21 cellular contexts compared by ENCODE assay signal in genomic region chr4:65805936-65806335, GRCh38.
DNase-seq lines count a peak whose midpoint lies in the region; ATAC-seq, FAIRE-seq and TF ChIP-seq lines count a peak whose summit lies in the region.
"Had no signal": no experiment of that assay in that cellular context is flagged by ENCODE, and none has a peak within 500 bp of the region (broad histone marks: within the 10 kb centered on the region; RNA-seq: fewer than 3 reads in every experiment).

No MANE protein-coding gene starts in this region.

- DNase-seq in GM23338 (ENCODE audit: low spot score) (no peak), bronchial epithelial cell (ENCODE audit: low read depth) (peak; percentile 42), mesothelial cell of epicardium (ENCODE audit: low spot score in 2 of 2, unreplicated experiment in 2 of 2) (no peak), chondrocyte (ENCODE audit: low spot score) (no peak)
- DNase-seq: 8988T; CD4-positive, alpha-beta memory T cell; DMS153; DMS79; GDM1; GM23248 had no signal

- H3K27me3 ChIP-seq in GM23338 (ENCODE audit: insufficient read depth) (no peaks in the 10 kb centered on the region), KMS-11 (ENCODE audit: insufficient read depth, low read depth) (no peaks in the 10 kb centered on the region), bronchial epithelial cell (ENCODE audit: control insufficient read depth, insufficient read depth, low read length) (no peaks in the 10 kb centered on the region)
- H3K27me3 ChIP-seq: BLaER1 had no signal

- H3K9me2 ChIP-seq in GM23338 (ENCODE audit: insufficient read depth): 0 out of 2 replicates have a peak, but pooled peaks cover 5% of the 10 kb centered on the region

- H3K27ac Mint-ChIP-seq in GM23338: peak overlapping the region; percentile 75; the same call in 1 of the 2 replicates
- peak overlapping the region; percentile 51 for H3K27ac Mint-ChIP-seq in mesothelial cell of epicardium
- H3K27ac Mint-ChIP-seq in chondrocyte (ENCODE audit: unreplicated experiment): no peak overlapping the region
- H3K27ac Mint-ChIP-seq: CD14-positive monocyte; CD4-positive, alpha-beta memory T cell; IgD-negative memory B cell had no signal

- H3K36me3 Mint-ChIP-seq in GM23338 (ENCODE audit: low read depth) (peaks cover 24% of the 10 kb centered on the region), mesothelial cell of epicardium (no peaks in the 10 kb centered on the region), chondrocyte (ENCODE audit: low read depth) (no peaks in the 10 kb centered on the region)
- H3K36me3 Mint-ChIP-seq: CD14-positive monocyte; CD4-positive, alpha-beta memory T cell had no signal

- FAIRE-seq in bronchial epithelial cell (lab: Jason Lieb, UNC): no peak
- FAIRE-seq: GM12892, GM18507, H54, HepG2 had no signal

- H3K4me2 ChIP-seq in GM23338: no peak overlapping the region
- peak overlapping the region; percentile 29; the same call in 1 of the 2 replicates for H3K4me2 ChIP-seq in KMS-11
- H3K4me2 ChIP-seq: BLaER1 had no signal

- H3K4me3 Mint-ChIP-seq in GM23338: no peak overlapping the region
- no peak overlapping the region for H3K4me3 Mint-ChIP-seq in mesothelial cell of epicardium
- H3K4me3 Mint-ChIP-seq in chondrocyte (ENCODE audit: unreplicated experiment): no peak overlapping the region
- H3K4me3 Mint-ChIP-seq: CD14-positive monocyte; CD4-positive, alpha-beta memory T cell; IgD-negative memory B cell had no signal

- H3K4me1 ChIP-seq in GM23338 (ENCODE audit: insufficient read depth) (peaks cover 16% of the 10 kb centered on the region; the same call in 1 of the 2 replicates), KMS-11 (ENCODE audit: low read depth, poor library complexity, severe bottlenecking) (peaks cover 20% of the 10 kb centered on the region)
- H3K4me1 ChIP-seq: BLaER1 had no signal

- no peak for TF ChIP-seq CTCF in GM23338 (conservative IDR thresholded peaks at IDR 0.05; ENCODE audit: low read depth in 2 of 2)
- TF ChIP-seq CTCF in KMS-11 (conservative IDR thresholded peaks at IDR 0.05; ENCODE audit: low read depth, low read length): no peak
- no peak for TF ChIP-seq CTCF in bronchial epithelial cell (IDR thresholded peaks at IDR 0.05; ENCODE audit: insufficient read depth, low read length, severe bottlenecking)
- TF ChIP-seq CTCF in mesothelial cell of epicardium (IDR thresholded peaks at IDR 0.05; ENCODE audit: unreplicated experiment): no peak
- TF ChIP-seq CTCF in chondrocyte (IDR thresholded peaks at IDR 0.05): no peak

- H3K36me3 ChIP-seq in GM23338 (ENCODE audit: insufficient read depth) (no peaks in the 10 kb centered on the region), KMS-11 (ENCODE audit: insufficient read depth) (no peaks in the 10 kb centered on the region), bronchial epithelial cell (ENCODE audit: control insufficient read depth, insufficient read depth, low read length) (no peaks in the 10 kb centered on the region)
- H3K36me3 ChIP-seq: BLaER1 had no signal

- no peak for ATAC-seq in GM23338
- no peak for ATAC-seq in GM19467 (IDR thresholded peaks at IDR 0.05; ENCODE audit: unreplicated experiment)
- ATAC-seq in GM19324 (IDR thresholded peaks at IDR 0.05; ENCODE audit: low FRiP score, unreplicated experiment): no peak
- no peak for ATAC-seq in GM19351 (IDR thresholded peaks at IDR 0.05; ENCODE audit: unreplicated experiment)
- ATAC-seq: HepG2 had no signal

- H3K27me3 Mint-ChIP-seq in GM23338 (ENCODE audit: insufficient read depth, low read depth, poor library complexity) (no peaks in the 10 kb centered on the region), mesothelial cell of epicardium (ENCODE audit: low read depth) (no peaks in the 10 kb centered on the region), chondrocyte (ENCODE audit: low read depth) (peaks cover 2% of the 10 kb centered on the region)
- H3K27me3 Mint-ChIP-seq: CD4-positive, alpha-beta memory T cell; IgD-negative memory B cell had no signal

- no peak overlapping the region for H3K9ac ChIP-seq in KMS-11
- H3K9ac ChIP-seq: BLaER1, GM23248 had no signal

- H3K4me3 ChIP-seq in GM23338 (no peak overlapping the region), KMS-11 (IDR thresholded peaks at IDR 0.05; ENCODE audit: insufficient read depth, low read depth, low read length) (no peak overlapping the region), bronchial epithelial cell (ENCODE audit: low read depth, low read length) (no peak overlapping the region)
- H3K4me3 ChIP-seq: BLaER1, GM23248 had no signal

- H2AFZ ChIP-seq in GM23338: no peak overlapping the region
- H2AFZ ChIP-seq in KMS-11 (ENCODE audit: low read depth): no peak overlapping the region
- H2AFZ ChIP-seq: GM23248 had no signal

- H3F3A ChIP-seq in GM23338 (replicated peaks; ENCODE audit: low read depth): no peaks in the 10 kb centered on the region

- no peak overlapping the region for H3K27ac ChIP-seq in GM23338 (ENCODE audit: low read depth)
- peak overlapping the region; percentile 5; the same call in 1 of the 2 replicates for H3K27ac ChIP-seq in KMS-11
- H3K27ac ChIP-seq: BLaER1, GM23248 had no signal

- H4K20me1 ChIP-seq in GM23338 (replicated peaks; ENCODE audit: insufficient read depth) (no peaks in the 10 kb centered on the region), KMS-11 (ENCODE audit: insufficient read depth) (no peaks in the 10 kb centered on the region)
- H4K20me1 ChIP-seq: BLaER1 had no signal

- H3K4me1 Mint-ChIP-seq in GM23338 (peaks cover 14% of the 10 kb centered on the region), mesothelial cell of epicardium (peaks cover 13% of the 10 kb centered on the region), chondrocyte (ENCODE audit: low read depth) (no peaks in the 10 kb centered on the region)
- H3K4me1 Mint-ChIP-seq: CD14-positive monocyte; CD4-positive, alpha-beta memory T cell; IgD-negative memory B cell had no signal

- peaks cover 28% of the 10 kb centered on the region for H3K9me3 Mint-ChIP-seq in GM23338
- peaks cover 22% of the 10 kb centered on the region for H3K9me3 Mint-ChIP-seq in mesothelial cell of epicardium
- H3K9me3 Mint-ChIP-seq in chondrocyte (ENCODE audit: low read depth): peaks cover 5% of the 10 kb centered on the region

- H3K79me2 ChIP-seq in GM23338 (replicated peaks; ENCODE audit: insufficient read depth): no peaks in the 10 kb centered on the region
- H3K79me2 ChIP-seq in KMS-11 (ENCODE audit: insufficient read depth, low read depth): no peaks in the 10 kb centered on the region

TF ChIP-seq in GM23338, 12 proteins besides CTCF, POLR2A, EP300 and RAD21:
- TF ChIP-seq EZH2 (IDR thresholded peaks at IDR 0.05; ENCODE audit: low read depth, unreplicated experiment): no peak
- no peak for TF ChIP-seq JUNB (IDR thresholded peaks at IDR 0.05; ENCODE audit: unreplicated experiment)
- TF ChIP-seq CREB1 (CRISPR knock-in tag; IDR thresholded peaks at IDR 0.05; ENCODE audit: low read depth): no peak
- TF ChIP-seq STAT1 (IDR thresholded peaks at IDR 0.05; ENCODE audit: unreplicated experiment): no peak
- no peak for TF ChIP-seq ZNF331 (CRISPR knock-in tag; IDR thresholded peaks at IDR 0.05; ENCODE audit: low read depth)
